26 cellular contexts compared by ENCODE assay signal in genomic region chr20:3111507-3111906, GRCh38. TPM values are rescaled to one million over a fixed set of nuclear protein-coding genes. Genes with fewer than 3 reads are reported as not detected.
"Had no signal": no experiment of that assay in that cellular context is flagged by ENCODE, and none has a peak within 500 bp of the region (broad histone marks: within the 10 kb centered on the region; RNA-seq: fewer than 3 reads in every experiment).

No MANE protein-coding gene starts in this region.

- H3K4me3 ChIP-seq: cardiac muscle cell, Peyer's patch, SJSA1 had no signal

- H3K4me3 Mint-ChIP-seq: activated CD8-positive, alpha-beta T cell treated with anti-CD3 and anti-CD28 coated beads for 36 hours; activated naive CD4-positive, alpha-beta T cell treated with anti-CD3 and anti-CD28 coated beads, Interleukin-2, amount 50 U/mL, for 24 hours; activated T-cell treated with anti-CD3 and anti-CD28 coated beads, Interleukin-2, amount 50 U/mL, for 72 hours had no signal

- H3K9me3 Mint-ChIP-seq: activated CD8-positive, alpha-beta T cell treated with anti-CD3 and anti-CD28 coated beads for 36 hours; activated naive CD4-positive, alpha-beta T cell treated with anti-CD3 and anti-CD28 coated beads, Interleukin-2, amount 50 U/mL, for 24 hours; activated T-cell treated with anti-CD3 and anti-CD28 coated beads, Interleukin-2, amount 50 U/mL, for 72 hours; activated T-helper 2 cell treated with anti-CD3 and anti-CD28 coated beads, Interferon-gamma antibody, Interleukin-2, Interleukin-4, amounts not matched to agents 10 μg/mL and 5 μg/mL and 100 μg/mL, durations not matched to agents 14 hours and 24 hours and 36 hours had no signal

- H3K27ac ChIP-seq: brain microvascular endothelial cell, cardiac muscle cell, Peyer's patch, RWPE1, SJSA1 had no signal

- DNase-seq: activated CD4-positive, alpha-beta T cell treated with anti-CD3 and anti-CD28 coated beads for 4 hours; activated CD8-positive, alpha-beta memory T cell treated with anti-CD3 and anti-CD28 coated beads, Interleukin-2, amount 50 U/mL, for 4 hours; activated CD8-positive, alpha-beta T cell treated with anti-CD3 and anti-CD28 coated beads for 36 hours; activated T-cell treated with anti-CD3 and anti-CD28 coated beads, Interleukin-2, amount 50 U/mL, for 72 hours; amygdala; brain microvascular endothelial cell; cerebellar nuclear complex; Karpas-422; MM.1S; NCI-H1105 treated with DMSO at 0.1 percent for 48 hours; NCI-H1436 treated with DMSO at 0.1 percent for 48 hours; NCI-H187; NCI-H2081; NCI-H446; NCI-H524; Peyer's patch; SHP77; SW 1271 had no signal

- H3K36me3 ChIP-seq: cardiac muscle cell had no signal

- H3K4me1 ChIP-seq: Peyer's patch, SJSA1 had no signal

- H3K27me3 Mint-ChIP-seq: activated CD8-positive, alpha-beta T cell treated with anti-CD3 and anti-CD28 coated beads for 36 hours; activated naive CD4-positive, alpha-beta T cell treated with anti-CD3 and anti-CD28 coated beads, Interleukin-2, amount 50 U/mL, for 24 hours had no signal

- H3K27me3 ChIP-seq: brain microvascular endothelial cell, cardiac muscle cell, Peyer's patch, SJSA1 had no signal

- H3K27ac Mint-ChIP-seq: activated CD8-positive, alpha-beta T cell treated with anti-CD3 and anti-CD28 coated beads for 36 hours; activated T-cell treated with anti-CD3 and anti-CD28 coated beads, Interleukin-2, amount 50 U/mL, for 72 hours; activated T-helper 2 cell treated with anti-CD3 and anti-CD28 coated beads, Interferon-gamma antibody, Interleukin-2, Interleukin-4, amounts not matched to agents 10 μg/mL and 5 μg/mL and 100 μg/mL, durations not matched to agents 14 hours and 24 hours and 36 hours had no signal

- H3K9me3 ChIP-seq: Peyer's patch, SJSA1 had no signal

- ATAC-seq: activated CD4-positive, CD25-positive, alpha-beta regulatory T cell treated with anti-CD3 and anti-CD28 coated beads, Interleukin-2, amount 50 U/mL, for 24 hours; activated CD8-positive, alpha-beta T cell treated with anti-CD3 and anti-CD28 coated beads for 36 hours; activated T-cell treated with anti-CD3 and anti-CD28 coated beads, Interleukin-2, amount 50 U/mL, for 72 hours; SK-N-SH treated with all-trans-retinoic acid at 6 μM for 48 hours had no signal

RNA-seq across cellular contexts. Expression of gene AVP, which starts 27.0 kb away (rescaled TPM):
- total RNA-seq: activated CD8-positive, alpha-beta T cell treated with anti-CD3 and anti-CD28 coated beads for 36 hours; activated T-cell treated with anti-CD3 and anti-CD28 coated beads, Interleukin-2, amount 50 U/mL, for 72 hours; activated T-helper 2 cell treated with anti-CD3 and anti-CD28 coated beads, Interferon-gamma antibody, Interleukin-2, Interleukin-4, amounts not matched to agents 10 μg/mL and 5 μg/mL and 100 μg/mL, durations not matched to agents 14 hours and 24 hours and 36 hours; cardiac muscle cell; SJSA1; T-helper 1 cell treated with Interleukin-12 subunit alpha and Interleukin-12 subunit beta and Interleukin-4 antibody, amounts not matched to agents 30 ng/mL and 1 ng/mL, for 36 hours had no signal
- polyA plus RNA-seq: cardiac muscle cell had no signal

RNA-seq across cellular contexts. Expression of gene OXT, which starts 40.1 kb away (rescaled TPM):
- total RNA-seq: activated CD8-positive, alpha-beta T cell treated with anti-CD3 and anti-CD28 coated beads for 36 hours; activated T-helper 2 cell treated with anti-CD3 and anti-CD28 coated beads, Interferon-gamma antibody, Interleukin-2, Interleukin-4, amounts not matched to agents 10 μg/mL and 5 μg/mL and 100 μg/mL, durations not matched to agents 14 hours and 24 hours and 36 hours; cardiac muscle cell; SJSA1 had no signal
- polyA plus RNA-seq: cardiac muscle cell had no signal
